Comparison of ENCODE assay signal across 9 cellular contexts in the genomic region with DNA sequence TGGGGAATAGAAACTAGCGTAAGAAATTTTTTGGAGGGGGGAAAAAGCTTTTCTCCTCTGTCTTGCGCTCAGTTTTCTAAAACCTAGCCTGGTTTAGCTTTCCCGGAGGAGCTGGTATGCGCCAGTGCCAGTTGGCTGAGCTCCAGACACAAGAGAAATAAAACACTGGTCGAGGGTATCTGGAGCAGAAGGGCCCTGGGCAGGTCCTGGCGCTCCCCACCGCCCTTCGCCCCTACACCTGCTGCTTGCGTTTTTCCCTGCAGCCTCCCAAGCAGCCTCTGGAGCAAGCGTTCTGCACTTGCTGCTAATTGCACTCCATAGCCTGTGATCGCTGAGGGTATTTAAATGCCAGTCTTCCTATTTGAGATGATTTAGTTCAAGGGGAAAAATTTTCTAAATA. TPM values are rescaled to one million over a fixed set of nuclear protein-coding genes. Genes with fewer than 3 reads are reported as not detected.
DNase-seq lines count a peak whose midpoint lies in the region; ATAC-seq and TF ChIP-seq lines count a peak whose summit lies in the region.
"Had no signal": no experiment of that assay in that cellular context is flagged by ENCODE, and none has a peak within 500 bp of the region (broad histone marks: within the 10 kb centered on the region; RNA-seq: fewer than 3 reads in every experiment).

No MANE protein-coding gene starts in this region.

- H3K27me3 Mint-ChIP-seq in activated CD8-positive, alpha-beta memory T cell treated with anti-CD3 and anti-CD28 coated beads, Interleukin-2, amount 10 ng/mL, durations not matched to agents 7 days and 5 days: peaks cover 45% of the 10 kb centered on the region

- no peaks in the 10 kb centered on the region for H3K9me3 Mint-ChIP-seq in activated CD8-positive, alpha-beta memory T cell treated with anti-CD3 and anti-CD28 coated beads, Interleukin-2, amount 10 ng/mL, durations not matched to agents 7 days and 5 days (ENCODE audit: low read depth)

- H3K36me3 Mint-ChIP-seq in activated CD8-positive, alpha-beta memory T cell treated with anti-CD3 and anti-CD28 coated beads, Interleukin-2, amount 10 ng/mL, durations not matched to agents 7 days and 5 days: no peaks in the 10 kb centered on the region

- H3K4me3 ChIP-seq in parathyroid adenoma (ENCODE audit: low read depth, low read length): no peak overlapping the region

- peak overlapping the region; percentile 57 for H3K4me2 ChIP-seq in parathyroid adenoma (ENCODE audit: low read length)

- H3K27me3 ChIP-seq in parathyroid adenoma (ENCODE audit: control insufficient read depth, insufficient read depth, low read length): peaks cover 6% of the 10 kb centered on the region
- H3K27me3 ChIP-seq: vagina had no signal

- no peaks in the 10 kb centered on the region for H3K79me2 ChIP-seq in parathyroid adenoma

- no peak overlapping the region for H3K27ac ChIP-seq in parathyroid adenoma
- H3K27ac ChIP-seq: vagina had no signal

- no peak overlapping the region for H2AFZ ChIP-seq in parathyroid adenoma

- DNase-seq in EL (peak; percentile 12), OCI-M1 (lab: John Stamatoyannopoulos, UW) (peak; percentile 64), fibroblast of the conjunctiva (ENCODE audit: low read depth) (peak; percentile 10), KG1 (lab: John Stamatoyannopoulos, UW) (no peak), GM19238 (ENCODE audit: insufficient read length, low spot score) (no peak)
- DNase-seq in activated CD8-positive, alpha-beta memory T cell treated with anti-CD3 and anti-CD28 coated beads, Interleukin-2, amount 10 ng/mL, durations not matched to agents 7 days and 5 days: no peak
- DNase-seq in stimulated activated CD4-positive, alpha-beta T cell treated with anti-CD3 and anti-CD28 coated beads, Interleukin-2, amount 100 ng/mL, for 24 hours: no peak

- ATAC-seq in activated CD8-positive, alpha-beta memory T cell treated with anti-CD3 and anti-CD28 coated beads, Interleukin-2, amount 10 ng/mL, durations not matched to agents 7 days and 5 days: no peak

- no peak overlapping the region for H3K4me3 Mint-ChIP-seq in activated CD8-positive, alpha-beta memory T cell treated with anti-CD3 and anti-CD28 coated beads, Interleukin-2, amount 10 ng/mL, durations not matched to agents 7 days and 5 days

- no peak for TF ChIP-seq CTCF in parathyroid adenoma (IDR thresholded peaks at IDR 0.05)

- CTCF ChIA-PET in activated CD8-positive, alpha-beta memory T cell treated with anti-CD3 and anti-CD28 coated beads, Interleukin-2, amount 10 ng/mL, durations not matched to agents 7 days and 5 days (lab: Charles Lee): interaction anchor here (0.6 to 1.0 kb wide), 2 partner anchors 13 to 152 kb away, joined by 3 read pairs; no protein-coding TSS in a partner anchor

- H3K4me1 Mint-ChIP-seq in activated CD8-positive, alpha-beta memory T cell treated with anti-CD3 and anti-CD28 coated beads, Interleukin-2, amount 10 ng/mL, durations not matched to agents 7 days and 5 days: peaks cover 11% of the 10 kb centered on the region

- no peaks in the 10 kb centered on the region for H3K36me3 ChIP-seq in parathyroid adenoma (ENCODE audit: control insufficient read depth, insufficient read depth, low read length)
- H3K36me3 ChIP-seq: vagina had no signal

- no peaks in the 10 kb centered on the region for H3K9me3 ChIP-seq in parathyroid adenoma (ENCODE audit: control insufficient read depth, low read length)
- H3K9me3 ChIP-seq: vagina had no signal

- H3K27ac Mint-ChIP-seq in activated CD8-positive, alpha-beta memory T cell treated with anti-CD3 and anti-CD28 coated beads, Interleukin-2, amount 10 ng/mL, durations not matched to agents 7 days and 5 days: no peak overlapping the region

- no peaks in the 10 kb centered on the region for H3K4me1 ChIP-seq in parathyroid adenoma

- no peak overlapping the region for H3K9ac ChIP-seq in parathyroid adenoma

RNA-seq across cellular contexts. Expression of gene EREG, which starts 0.8 kb away (rescaled TPM):
- not detected for total RNA-seq in activated CD8-positive, alpha-beta memory T cell treated with anti-CD3 and anti-CD28 coated beads, Interleukin-2, amount 10 ng/mL, durations not matched to agents 7 days and 5 days

RNA-seq across cellular contexts. Expression of gene EPGN, which starts 57.5 kb away (rescaled TPM):
- not detected for total RNA-seq in activated CD8-positive, alpha-beta memory T cell treated with anti-CD3 and anti-CD28 coated beads, Interleukin-2, amount 10 ng/mL, durations not matched to agents 7 days and 5 days

Comparison
In these comparisons a context has a peak if more than half of its experiments do, and no peak if none do; other contexts are left out.
1. DNase-seq: peak in EL (single experiment), OCI-M1 (single experiment) and fibroblast of the conjunctiva (single experiment); none in KG1 (single experiment), activated CD8-positive, alpha-beta memory T cell treated with anti-CD3 and anti-CD28 coated beads, Interleukin-2, amount 10 ng/mL, durations not matched to agents 7 days and 5 days (single experiment), GM19238 (single experiment) and stimulated activated CD4-positive, alpha-beta T cell treated with anti-CD3 and anti-CD28 coated beads, Interleukin-2, amount 100 ng/mL, for 24 hours (0 of 2).